In genomic region chr7:32479574-32480200, GRCh38 we compare ENCODE assay signal across 8 cellular contexts. TPM values are rescaled to one million over a fixed set of nuclear protein-coding genes. Genes with fewer than 3 reads are reported as not detected.
DNase-seq lines count a peak whose midpoint lies in the region; ATAC-seq, FAIRE-seq and TF ChIP-seq lines count a peak whose summit lies in the region.

No MANE protein-coding gene starts in this region.

- H3K36me3 Mint-ChIP-seq in stimulated activated effector memory CD8-positive, alpha-beta T cell treated with anti-CD3 and anti-CD28 coated beads, Interleukin-12 subunit alpha, Interleukin-12 subunit beta, amount 100 ng/mL, for 72 hours: no peaks in the 10 kb centered on the region

- H3K27ac Mint-ChIP-seq in stimulated activated effector memory CD8-positive, alpha-beta T cell treated with anti-CD3 and anti-CD28 coated beads, Interleukin-12 subunit alpha, Interleukin-12 subunit beta, amount 100 ng/mL, for 72 hours: no peak overlapping the region

- no peaks in the 10 kb centered on the region for H3K9me3 ChIP-seq in mucosa of descending colon

- in situ Hi-C loops in G401 (cut with HindIII; ENCODE audit: low sequenced_read_pairs): no loop called here

- H3K4me3 ChIP-seq in bronchial epithelial cell (ENCODE audit: low read depth, low read length): no peak overlapping the region
- H3K4me3 ChIP-seq in mucosa of descending colon: no peak overlapping the region

- no peak overlapping the region for H3K4me3 Mint-ChIP-seq in stimulated activated effector memory CD8-positive, alpha-beta T cell treated with anti-CD3 and anti-CD28 coated beads, Interleukin-12 subunit alpha, Interleukin-12 subunit beta, amount 100 ng/mL, for 72 hours

- no peaks in the 10 kb centered on the region for H3K4me1 ChIP-seq in mucosa of descending colon (ENCODE audit: low read depth)

- FAIRE-seq in bronchial epithelial cell (lab: Jason Lieb, UNC): no peak

- TF ChIP-seq CTCF in bronchial epithelial cell (IDR thresholded peaks at IDR 0.05; ENCODE audit: insufficient read depth, low read length, severe bottlenecking): peak; percentile 92
- TF ChIP-seq CTCF in mucosa of descending colon (IDR thresholded peaks at IDR 0.05): peak; percentile 56

- H3K4me1 Mint-ChIP-seq in stimulated activated effector memory CD8-positive, alpha-beta T cell treated with anti-CD3 and anti-CD28 coated beads, Interleukin-12 subunit alpha, Interleukin-12 subunit beta, amount 100 ng/mL, for 72 hours: no peaks in the 10 kb centered on the region

- DNase-seq in G401 (ENCODE audit: low spot score) (peak; percentile 32), NCI-H82 treated with DMSO at 0.1 percent for 48 hours (lab: John Stamatoyannopoulos, UW; ENCODE audit: unreplicated experiment) (peak; percentile 70), bronchial epithelial cell (ENCODE audit: low read depth) (peak; percentile 67), mucosa of descending colon (peak in 1 of 3 donors; percentile 51), ureter (ENCODE audit: low spot score) (no peak)
- no peak for DNase-seq in stimulated activated effector memory CD8-positive, alpha-beta T cell treated with anti-CD3 and anti-CD28 coated beads, Interleukin-12 subunit alpha, Interleukin-12 subunit beta, amount 100 ng/mL, for 72 hours (ENCODE audit: low spot score in 2 of 2)

- H3K9me3 Mint-ChIP-seq in stimulated activated effector memory CD8-positive, alpha-beta T cell treated with anti-CD3 and anti-CD28 coated beads, Interleukin-12 subunit alpha, Interleukin-12 subunit beta, amount 100 ng/mL, for 72 hours: no peaks in the 10 kb centered on the region

- intact Hi-C loops in mucosa of descending colon (cut with DNase I, micrococcal nuclease): loop anchor here in 1 of 2 donors (10.0 kb wide), 1 partner anchor 265 kb away; no protein-coding TSS in a partner anchor

- H3K36me3 ChIP-seq in bronchial epithelial cell (ENCODE audit: control insufficient read depth, insufficient read depth, low read length): no peaks in the 10 kb centered on the region
- H3K36me3 ChIP-seq in mucosa of descending colon (ENCODE audit: low read depth): no peaks in the 10 kb centered on the region

- H3K27me3 ChIP-seq in bronchial epithelial cell (ENCODE audit: control insufficient read depth, insufficient read depth, low read length): no peaks in the 10 kb centered on the region

- ATAC-seq in HG03354 (IDR thresholded peaks at IDR 0.05; ENCODE audit: poor library complexity, severe bottlenecking, unreplicated experiment): peak; percentile 68
- ATAC-seq in mucosa of descending colon: peak; percentile 59
- no peak for ATAC-seq in stimulated activated effector memory CD8-positive, alpha-beta T cell treated with anti-CD3 and anti-CD28 coated beads, Interleukin-12 subunit alpha, Interleukin-12 subunit beta, amount 100 ng/mL, for 72 hours
- ATAC-seq in GM19035 (IDR thresholded peaks at IDR 0.05; ENCODE audit: unreplicated experiment): no peak

RNA-seq across cellular contexts. Expression of gene LSM5, which starts 10.5 kb away (rescaled TPM):
- 30.4 and 35.9 TPM in 2 replicates for total RNA-seq in G401 (2014; rRNA removed; shearing (Covaris generic))
- total RNA-seq in bronchial epithelial cell: 11.3 and 13.8 TPM in 2 replicates
- 10 to 100 TPM; 27.2 to 44.0 (median 30.2) TPM for total RNA-seq in mucosa of descending colon
- 48.4 TPM for total RNA-seq in ureter

RNA-seq across cellular contexts. Expression of gene AVL9, which starts 15.6 kb away (rescaled TPM):
- total RNA-seq in G401 (2014; rRNA removed; shearing (Covaris generic)): 22.0 and 41.9 TPM in 2 replicates
- 32.5 and 34.0 TPM in 2 replicates for total RNA-seq in bronchial epithelial cell
- 10 to 100 TPM; 56.7 to 81.2 (median 74.5) TPM for total RNA-seq in mucosa of descending colon
- 61.2 TPM for total RNA-seq in ureter

Comparison
In these comparisons a context has a peak if more than half of its experiments do, and no peak if none do; other contexts are left out.
1. DNase-seq: peak in G401 (single experiment), NCI-H82 treated with DMSO at 0.1 percent for 48 hours (single experiment) and bronchial epithelial cell (single experiment); none in stimulated activated effector memory CD8-positive, alpha-beta T cell treated with anti-CD3 and anti-CD28 coated beads, Interleukin-12 subunit alpha, Interleukin-12 subunit beta, amount 100 ng/mL, for 72 hours (0 of 2) and ureter (single experiment).
2. ATAC-seq: peak in HG03354 (single experiment) and mucosa of descending colon (single experiment); none in stimulated activated effector memory CD8-positive, alpha-beta T cell treated with anti-CD3 and anti-CD28 coated beads, Interleukin-12 subunit alpha, Interleukin-12 subunit beta, amount 100 ng/mL, for 72 hours (single experiment) and GM19035 (single experiment).